In the genomic region with DNA sequence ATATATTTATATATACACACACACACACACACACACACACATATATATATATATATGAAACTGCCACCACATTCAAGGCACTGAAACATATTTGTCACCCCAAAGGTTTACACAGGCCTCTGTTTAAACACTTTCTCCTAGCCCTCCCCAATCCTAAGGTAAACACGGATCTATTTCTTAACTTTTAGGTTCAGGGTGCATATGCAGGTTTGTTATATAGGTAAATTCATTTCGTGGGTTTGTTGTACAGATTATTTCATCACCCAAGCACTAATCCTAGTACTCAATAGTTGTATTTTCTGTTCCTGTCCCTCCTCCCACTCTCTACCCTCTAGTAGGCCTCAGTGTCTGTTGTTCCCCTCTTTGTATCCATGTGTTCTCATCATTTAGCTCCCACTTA, we compare ENCODE assay signal across 17 cellular contexts.
A peak's percentile ranks its signal among the peaks of the same experiment; 100 is the strongest.
DNase-seq lines count a peak whose midpoint lies in the region; ATAC-seq and TF ChIP-seq lines count a peak whose summit lies in the region.
"Had no signal": no experiment of that assay in that cellular context is flagged by ENCODE, and none has a peak within 500 bp of the region (broad histone marks: within the 10 kb centered on the region; RNA-seq: fewer than 3 reads in every experiment).

No MANE protein-coding gene starts in this region.

- H3K9me3 ChIP-seq in PC-3 (ENCODE audit: low read length) (no peaks in the 10 kb centered on the region), right lobe of liver (no peaks in the 10 kb centered on the region)
- H3K9me3 ChIP-seq: BE2C had no signal

- H2AFZ ChIP-seq in PC-3 (ENCODE audit: low read length): no peak overlapping the region
- H2AFZ ChIP-seq: GM23248 had no signal

- H3K9me3 Mint-ChIP-seq in stimulated activated memory B cell treated with anti-CD40 and anti-IgM and Interleukin-4, amounts not matched to agents 10 μg/mL and 1 μg/mL and 100 μg/mL, for 72 hours: peaks cover 3% of the 10 kb centered on the region

- CTCF ChIA-PET in PC-3 (lab: Charles Lee): no interaction called here

- no peak for TF ChIP-seq POLR2A in right lobe of liver (IDR thresholded peaks at IDR 0.05)

- 27% methylated on average over 2 of the region's 2 CpGs for WGBS in right lobe of liver (ENCODE audit: insufficient coverage, low coverage, low lambda C conversion rate, missing lambda C conversion rate)

- no peak for ATAC-seq in PC-3
- peak; percentile 40 to 68 (median 45) for ATAC-seq in right lobe of liver
- ATAC-seq in stimulated activated memory B cell treated with anti-CD40 and anti-IgM and Interleukin-4, amounts not matched to agents 10 μg/mL and 1 μg/mL and 100 μg/mL, for 72 hours: peak; percentile 16
- no peak for ATAC-seq in HG03342 (IDR thresholded peaks at IDR 0.05; ENCODE audit: unreplicated experiment)
- ATAC-seq in GM21423 (IDR thresholded peaks at IDR 0.05; ENCODE audit: unreplicated experiment): no peak

- H3K27ac Mint-ChIP-seq in stimulated activated memory B cell treated with anti-CD40 and anti-IgM and Interleukin-4, amounts not matched to agents 10 μg/mL and 1 μg/mL and 100 μg/mL, for 72 hours: no peak overlapping the region
- H3K27ac Mint-ChIP-seq: CD4-positive, CD25-positive, alpha-beta regulatory T cell; CD8-positive, alpha-beta memory T cell had no signal

- BruUV-seq in PC-3 (replicated peaks; lab: Mats Ljungman, UMichigan): no TSS peak

- no peaks in the 10 kb centered on the region for H3K9me2 ChIP-seq in PC-3 (replicated peaks; ENCODE audit: low read length)

- no peaks in the 10 kb centered on the region for H3K4me1 Mint-ChIP-seq in stimulated activated memory B cell treated with anti-CD40 and anti-IgM and Interleukin-4, amounts not matched to agents 10 μg/mL and 1 μg/mL and 100 μg/mL, for 72 hours
- H3K4me1 Mint-ChIP-seq: CD4-positive, CD25-positive, alpha-beta regulatory T cell; CD8-positive, alpha-beta memory T cell had no signal

- DNase-seq in DMS53 treated with DMSO at 0.1 percent for 48 hours (lab: John Stamatoyannopoulos, UW; ENCODE audit: unreplicated experiment) (peak; percentile 20), PC-3 (peak; percentile 16), right lobe of liver (no peak), middle frontal gyrus (ENCODE audit: extremely low spot score, low spot score) (no peak)
- DNase-seq: ACHN; BE2C; C1 segment of cervical spinal cord; CD4-positive, CD25-positive, alpha-beta regulatory T cell; CD8-positive, alpha-beta memory T cell; COR-L47; DMS79 treated with DMSO at 0.1 percent for 48 hours; GF-D8; GM23248 had no signal

- no peaks in the 10 kb centered on the region for H3K36me3 Mint-ChIP-seq in stimulated activated memory B cell treated with anti-CD40 and anti-IgM and Interleukin-4, amounts not matched to agents 10 μg/mL and 1 μg/mL and 100 μg/mL, for 72 hours
- H3K36me3 Mint-ChIP-seq: CD4-positive, CD25-positive, alpha-beta regulatory T cell; CD8-positive, alpha-beta memory T cell had no signal

- H3K36me3 ChIP-seq in PC-3 (ENCODE audit: low read depth, low read length) (no peaks in the 10 kb centered on the region), right lobe of liver (no peaks in the 10 kb centered on the region)
- H3K36me3 ChIP-seq: BE2C had no signal

- H3K9ac ChIP-seq in PC-3 (ENCODE audit: low read length): no peak overlapping the region
- H3K9ac ChIP-seq: GM23248, KMS-11 had no signal

- H3K79me2 ChIP-seq in PC-3 (ENCODE audit: low read length): no peaks in the 10 kb centered on the region

- TF ChIP-seq CTCF in PC-3 (conservative IDR thresholded peaks at IDR 0.05; ENCODE audit: low read depth, low read length) (no peak), right lobe of liver (IDR thresholded peaks at IDR 0.05) (no peak)

- H3K27ac ChIP-seq in PC-3 (ENCODE audit: low read length): no peak overlapping the region
- H3K27ac ChIP-seq in right lobe of liver: no peak overlapping the region
- H3K27ac ChIP-seq: GM23248, KMS-11 had no signal

- H3K4me3 ChIP-seq in PC-3 (ENCODE audit: low read length): no peak overlapping the region
- H3K4me3 ChIP-seq in right lobe of liver: no peak overlapping the region
- H3K4me3 ChIP-seq: GM23248 had no signal

- no peaks in the 10 kb centered on the region for H3F3A ChIP-seq in PC-3 (ENCODE audit: low read length, unreplicated experiment)

- no peak overlapping the region for H3K4me2 ChIP-seq in PC-3 (ENCODE audit: low read length)
- H3K4me2 ChIP-seq: KMS-11 had no signal

- H3K4me3 Mint-ChIP-seq in stimulated activated memory B cell treated with anti-CD40 and anti-IgM and Interleukin-4, amounts not matched to agents 10 μg/mL and 1 μg/mL and 100 μg/mL, for 72 hours: no peak overlapping the region
- H3K4me3 Mint-ChIP-seq: CD4-positive, CD25-positive, alpha-beta regulatory T cell; CD8-positive, alpha-beta memory T cell had no signal

- intact Hi-C loops in PC-3 (cut with micrococcal nuclease): loop anchor here (5.0 kb wide), 3 partner anchors 138 to 307 kb away; partner anchors contain the start of gene GPR37
- intact Hi-C loops in right lobe of liver (cut with DNase I): no loop called here

- H4K20me1 ChIP-seq in PC-3 (ENCODE audit: low read length): no peaks in the 10 kb centered on the region

- POLR2A ChIA-PET in PC-3 (lab: Charles Lee; ENCODE audit: unreplicated experiment): no interaction called here

- H3K4me1 ChIP-seq in PC-3 (ENCODE audit: insufficient read depth, low read length): peaks cover 20% of the 10 kb centered on the region
- H3K4me1 ChIP-seq in right lobe of liver: no peaks in the 10 kb centered on the region
- H3K4me1 ChIP-seq: BE2C had no signal

- H3K27me3 ChIP-seq in PC-3 (ENCODE audit: low read length) (no peaks in the 10 kb centered on the region), right lobe of liver (no peaks in the 10 kb centered on the region)
- H3K27me3 ChIP-seq: BE2C had no signal

- no peaks in the 10 kb centered on the region for H3K27me3 Mint-ChIP-seq in stimulated activated memory B cell treated with anti-CD40 and anti-IgM and Interleukin-4, amounts not matched to agents 10 μg/mL and 1 μg/mL and 100 μg/mL, for 72 hours
- H3K27me3 Mint-ChIP-seq: CD4-positive, CD25-positive, alpha-beta regulatory T cell; CD8-positive, alpha-beta memory T cell had no signal

Comparison
In these comparisons a context has a peak if more than half of its experiments do, and no peak if none do; other contexts are left out.
1. DNase-seq: peak in DMS53 treated with DMSO at 0.1 percent for 48 hours (single experiment) and PC-3 (single experiment); none in right lobe of liver (0 of 3) and middle frontal gyrus (single experiment).
2. ATAC-seq: peak in right lobe of liver (4 of 4) and stimulated activated memory B cell treated with anti-CD40 and anti-IgM and Interleukin-4, amounts not matched to agents 10 μg/mL and 1 μg/mL and 100 μg/mL, for 72 hours (single experiment); none in PC-3 (single experiment), HG03342 (single experiment) and GM21423 (single experiment).